ENCODE assay signal across 2 cellular contexts in the genomic region with DNA sequence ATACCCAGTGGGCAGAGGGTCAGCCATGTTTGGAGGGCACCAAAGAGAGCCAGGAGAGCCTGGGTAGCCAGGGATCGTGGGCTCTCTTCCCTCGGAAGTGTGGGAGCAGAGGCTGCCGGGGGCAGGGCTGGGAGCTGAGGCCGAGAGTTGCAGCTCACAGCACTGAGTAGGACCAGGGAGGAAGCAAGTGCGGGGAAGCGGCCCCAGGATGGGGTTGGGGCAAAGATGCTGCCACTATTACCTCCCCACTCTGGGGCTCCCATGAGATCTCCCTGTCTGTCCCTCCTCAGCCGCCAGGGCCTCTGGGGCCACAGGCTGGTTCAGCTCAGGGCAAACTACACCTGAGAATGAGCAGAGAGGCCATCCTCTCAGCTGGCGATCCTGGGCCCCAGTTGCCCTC.
TF ChIP-seq lines count a peak whose summit lies in the region.

No MANE protein-coding gene starts in this region.

TF ChIP-seq in HepG2, 621 proteins besides CTCF, POLR2A, EP300 and RAD21 (continues in another document):
- TF ChIP-seq IKZF5 (CRISPR knock-in tag; IDR thresholded peaks at IDR 0.05) (no peak), ZNF333 (CRISPR knock-in tag; IDR thresholded peaks at IDR 0.05; ENCODE audit: borderline replicate concordance) (no peak), YEATS4 (CRISPR knock-in tag; IDR thresholded peaks at IDR 0.05; ENCODE audit: borderline replicate concordance) (no peak), FOXA3 (CRISPR knock-in tag; IDR thresholded peaks at IDR 0.05) (no peak), HOXD1 (CRISPR knock-in tag; IDR thresholded peaks at IDR 0.05) (no peak), RNF2 (conservative IDR thresholded peaks at IDR 0.05; ENCODE audit: low read depth) (no peak), ZNF432 (CRISPR knock-in tag; IDR thresholded peaks at IDR 0.05; ENCODE audit: borderline replicate concordance) (no peak), ZNF224 (CRISPR knock-in tag; IDR thresholded peaks at IDR 0.05) (no peak), KAT7 (CRISPR knock-in tag; IDR thresholded peaks at IDR 0.05; ENCODE audit: borderline replicate concordance) (no peak), MTA1 (CRISPR knock-in tag; IDR thresholded peaks at IDR 0.05; ENCODE audit: borderline replicate concordance) (no peak), ZNF414 (CRISPR knock-in tag; IDR thresholded peaks at IDR 0.05) (no peak), EHMT2 (IDR thresholded peaks at IDR 0.05; ENCODE audit: borderline replicate concordance, low read depth, low read length) (no peak), ZNF230 (CRISPR knock-in tag; IDR thresholded peaks at IDR 0.05) (no peak), ZBTB34 (CRISPR knock-in tag; IDR thresholded peaks at IDR 0.05) (no peak), MXD3 (CRISPR knock-in tag; IDR thresholded peaks at IDR 0.05) (no peak), MXD4 (CRISPR knock-in tag; IDR thresholded peaks at IDR 0.05) (no peak)
- TF ChIP-seq, protein P1, sequence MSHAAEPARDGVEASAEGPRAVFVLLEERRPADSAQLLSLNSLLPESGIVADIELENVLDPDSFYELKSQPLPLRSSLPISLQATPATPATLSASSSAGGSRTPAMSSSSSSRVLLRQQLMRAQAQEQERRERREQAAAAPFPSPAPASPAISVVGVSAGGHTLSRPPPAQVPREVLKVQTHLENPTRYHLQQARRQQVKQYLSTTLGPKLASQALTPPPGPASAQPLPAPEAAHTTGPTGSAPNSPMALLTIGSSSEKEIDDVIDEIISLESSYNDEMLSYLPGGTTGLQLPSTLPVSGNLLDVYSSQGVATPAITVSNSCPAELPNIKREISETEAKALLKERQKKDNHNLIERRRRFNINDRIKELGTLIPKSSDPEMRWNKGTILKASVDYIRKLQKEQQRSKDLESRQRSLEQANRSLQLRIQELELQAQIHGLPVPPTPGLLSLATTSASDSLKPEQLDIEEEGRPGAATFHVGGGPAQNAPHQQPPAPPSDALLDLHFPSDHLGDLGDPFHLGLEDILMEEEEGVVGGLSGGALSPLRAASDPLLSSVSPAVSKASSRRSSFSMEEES (CRISPR knock-in tag; IDR thresholded peaks at IDR 0.05), result no peak
- TF ChIP-seq, protein P2, sequence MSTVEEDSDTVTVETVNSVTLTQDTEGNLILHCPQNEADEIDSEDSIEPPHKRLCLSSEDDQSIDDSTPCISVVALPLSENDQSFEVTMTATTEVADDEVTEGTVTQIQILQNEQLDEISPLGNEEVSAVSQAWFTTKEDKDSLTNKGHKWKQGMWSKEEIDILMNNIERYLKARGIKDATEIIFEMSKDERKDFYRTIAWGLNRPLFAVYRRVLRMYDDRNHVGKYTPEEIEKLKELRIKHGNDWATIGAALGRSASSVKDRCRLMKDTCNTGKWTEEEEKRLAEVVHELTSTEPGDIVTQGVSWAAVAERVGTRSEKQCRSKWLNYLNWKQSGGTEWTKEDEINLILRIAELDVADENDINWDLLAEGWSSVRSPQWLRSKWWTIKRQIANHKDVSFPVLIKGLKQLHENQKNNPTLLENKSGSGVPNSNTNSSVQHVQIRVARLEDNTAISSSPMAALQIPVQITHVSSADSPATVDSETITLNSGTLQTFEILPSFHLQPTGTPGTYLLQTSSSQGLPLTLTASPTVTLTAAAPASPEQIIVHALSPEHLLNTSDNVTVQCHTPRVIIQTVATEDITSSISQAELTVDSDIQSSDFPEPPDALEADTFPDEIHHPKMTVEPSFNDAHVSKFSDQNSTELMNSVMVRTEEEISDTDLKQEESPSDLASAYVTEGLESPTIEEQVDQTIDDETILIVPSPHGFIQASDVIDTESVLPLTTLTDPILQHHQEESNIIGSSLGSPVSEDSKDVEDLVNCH (CRISPR knock-in tag; IDR thresholded peaks at IDR 0.05), result no peak
- TF ChIP-seq, protein P3, sequence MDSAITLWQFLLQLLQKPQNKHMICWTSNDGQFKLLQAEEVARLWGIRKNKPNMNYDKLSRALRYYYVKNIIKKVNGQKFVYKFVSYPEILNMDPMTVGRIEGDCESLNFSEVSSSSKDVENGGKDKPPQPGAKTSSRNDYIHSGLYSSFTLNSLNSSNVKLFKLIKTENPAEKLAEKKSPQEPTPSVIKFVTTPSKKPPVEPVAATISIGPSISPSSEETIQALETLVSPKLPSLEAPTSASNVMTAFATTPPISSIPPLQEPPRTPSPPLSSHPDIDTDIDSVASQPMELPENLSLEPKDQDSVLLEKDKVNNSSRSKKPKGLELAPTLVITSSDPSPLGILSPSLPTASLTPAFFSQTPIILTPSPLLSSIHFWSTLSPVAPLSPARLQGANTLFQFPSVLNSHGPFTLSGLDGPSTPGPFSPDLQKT (CRISPR knock-in tag; IDR thresholded peaks at IDR 0.05; ENCODE audit: borderline replicate concordance), result no peak

TF ChIP-seq in GM23338, 12 proteins besides CTCF, POLR2A, EP300 and RAD21:
- TF ChIP-seq, protein P4, sequence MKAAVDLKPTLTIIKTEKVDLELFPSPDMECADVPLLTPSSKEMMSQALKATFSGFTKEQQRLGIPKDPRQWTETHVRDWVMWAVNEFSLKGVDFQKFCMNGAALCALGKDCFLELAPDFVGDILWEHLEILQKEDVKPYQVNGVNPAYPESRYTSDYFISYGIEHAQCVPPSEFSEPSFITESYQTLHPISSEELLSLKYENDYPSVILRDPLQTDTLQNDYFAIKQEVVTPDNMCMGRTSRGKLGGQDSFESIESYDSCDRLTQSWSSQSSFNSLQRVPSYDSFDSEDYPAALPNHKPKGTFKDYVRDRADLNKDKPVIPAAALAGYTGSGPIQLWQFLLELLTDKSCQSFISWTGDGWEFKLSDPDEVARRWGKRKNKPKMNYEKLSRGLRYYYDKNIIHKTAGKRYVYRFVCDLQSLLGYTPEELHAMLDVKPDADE (IDR thresholded peaks at IDR 0.05), result no peak
- TF ChIP-seq ZNF462 (CRISPR knock-in tag; IDR thresholded peaks at IDR 0.05), result no peak
- no peak for TF ChIP-seq CREB1 (CRISPR knock-in tag; IDR thresholded peaks at IDR 0.05; ENCODE audit: low read depth)
- no peak for TF ChIP-seq NANOG (IDR thresholded peaks at IDR 0.05; ENCODE audit: borderline replicate concordance)
- TF ChIP-seq JUNB (IDR thresholded peaks at IDR 0.05; ENCODE audit: unreplicated experiment), result no peak
- TF ChIP-seq, protein P5, sequence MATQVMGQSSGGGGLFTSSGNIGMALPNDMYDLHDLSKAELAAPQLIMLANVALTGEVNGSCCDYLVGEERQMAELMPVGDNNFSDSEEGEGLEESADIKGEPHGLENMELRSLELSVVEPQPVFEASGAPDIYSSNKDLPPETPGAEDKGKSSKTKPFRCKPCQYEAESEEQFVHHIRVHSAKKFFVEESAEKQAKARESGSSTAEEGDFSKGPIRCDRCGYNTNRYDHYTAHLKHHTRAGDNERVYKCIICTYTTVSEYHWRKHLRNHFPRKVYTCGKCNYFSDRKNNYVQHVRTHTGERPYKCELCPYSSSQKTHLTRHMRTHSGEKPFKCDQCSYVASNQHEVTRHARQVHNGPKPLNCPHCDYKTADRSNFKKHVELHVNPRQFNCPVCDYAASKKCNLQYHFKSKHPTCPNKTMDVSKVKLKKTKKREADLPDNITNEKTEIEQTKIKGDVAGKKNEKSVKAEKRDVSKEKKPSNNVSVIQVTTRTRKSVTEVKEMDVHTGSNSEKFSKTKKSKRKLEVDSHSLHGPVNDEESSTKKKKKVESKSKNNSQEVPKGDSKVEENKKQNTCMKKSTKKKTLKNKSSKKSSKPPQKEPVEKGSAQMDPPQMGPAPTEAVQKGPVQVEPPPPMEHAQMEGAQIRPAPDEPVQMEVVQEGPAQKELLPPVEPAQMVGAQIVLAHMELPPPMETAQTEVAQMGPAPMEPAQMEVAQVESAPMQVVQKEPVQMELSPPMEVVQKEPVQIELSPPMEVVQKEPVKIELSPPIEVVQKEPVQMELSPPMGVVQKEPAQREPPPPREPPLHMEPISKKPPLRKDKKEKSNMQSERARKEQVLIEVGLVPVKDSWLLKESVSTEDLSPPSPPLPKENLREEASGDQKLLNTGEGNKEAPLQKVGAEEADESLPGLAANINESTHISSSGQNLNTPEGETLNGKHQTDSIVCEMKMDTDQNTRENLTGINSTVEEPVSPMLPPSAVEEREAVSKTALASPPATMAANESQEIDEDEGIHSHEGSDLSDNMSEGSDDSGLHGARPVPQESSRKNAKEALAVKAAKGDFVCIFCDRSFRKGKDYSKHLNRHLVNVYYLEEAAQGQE (IDR thresholded peaks at IDR 0.05; ENCODE audit: unreplicated experiment), result no peak
- no peak for TF ChIP-seq EZH2 (IDR thresholded peaks at IDR 0.05; ENCODE audit: low read depth, unreplicated experiment)
